24 cellular contexts compared by ENCODE assay signal in genomic region chr11:64364435-64364834, GRCh38. TPM values are rescaled to one million over a fixed set of nuclear protein-coding genes. Genes with fewer than 3 reads are reported as not detected.
DNase-seq lines count a peak whose midpoint lies in the region; ATAC-seq and TF ChIP-seq lines count a peak whose summit lies in the region.
"Had no signal": no experiment of that assay in that cellular context is flagged by ENCODE, and none has a peak within 500 bp of the region (broad histone marks: within the 10 kb centered on the region; RNA-seq: fewer than 3 reads in every experiment).

No MANE protein-coding gene starts in this region.

- H3K27me3 Mint-ChIP-seq in activated T-helper 17 cell treated with anti-CD3 and anti-CD28 coated beads, Interleukin-2, amount 50 U/mL, for 72 hours, result no peaks in the 10 kb centered on the region
- H3K27me3 Mint-ChIP-seq in stimulated activated memory B cell treated with anti-CD40 and anti-IgM and Interleukin-4, amounts not matched to agents 10 μg/mL and 1 μg/mL and 100 μg/mL, for 72 hours, result no peaks in the 10 kb centered on the region

- no peak overlapping the region for H3K9ac ChIP-seq in Karpas-422 (ENCODE audit: low read length)
- H3K9ac ChIP-seq: SK-N-SH had no signal

- peak; percentile 36 for DNase-seq in Karpas-422
- no peak for DNase-seq in HUDEP-2 (lab: John Stamatoyannopoulos, UW; ENCODE audit: unreplicated experiment in 76 of 76)
- DNase-seq in activated naive CD4-positive, alpha-beta T cell treated with anti-CD3 and anti-CD28 coated beads, Interleukin-2, amount 50 U/mL, for 72 hours (ENCODE audit: low spot score in 2 of 2), result no peak
- DNase-seq in T1000 (lab: John Stamatoyannopoulos, UW), result no peak
- no peak for DNase-seq in SHP77 (lab: John Stamatoyannopoulos, UW)
- DNase-seq: Calu3; CD8-positive, alpha-beta T cell; DMS79 treated with DMSO at 0.1 percent for 48 hours; H9; NCI-H1048; NCI-H1417 treated with DMSO at 0.1 percent for 48 hours; NCI-H1694 treated with DMSO at 0.1 percent for 48 hours; NCI-H2081; NCI-H2227 treated with DMSO at 0.1 percent for 48 hours; NCI-H526 treated with DMSO at 0.1 percent for 48 hours; SK-N-SH; SW 1271 had no signal

- H3K36me3 ChIP-seq in DOHH2 (ENCODE audit: control insufficient read depth, low read length) (peaks cover 26% of the 10 kb centered on the region), Karpas-422 (ENCODE audit: insufficient read depth, low read length) (peaks cover 18% of the 10 kb centered on the region; the same call in 1 of the 2 replicates)

- no peaks in the 10 kb centered on the region for H3K9me3 ChIP-seq in DOHH2 (ENCODE audit: control insufficient read depth, insufficient read depth, low read length)
- H3K9me3 ChIP-seq in Karpas-422 (ENCODE audit: low read length), result no peaks in the 10 kb centered on the region
- H3K9me3 ChIP-seq: Peyer's patch, SK-N-SH had no signal

- H2AFZ ChIP-seq in Karpas-422 (ENCODE audit: low read length), result no peak overlapping the region

- H4K20me1 ChIP-seq in DOHH2 (ENCODE audit: control insufficient read depth, insufficient read depth, low read depth, low read length), result no peaks in the 10 kb centered on the region
- H4K20me1 ChIP-seq in Karpas-422 (ENCODE audit: insufficient read depth, low read depth, low read length), result peaks cover 4% of the 10 kb centered on the region; the same call in 1 of the 2 replicates

- ATAC-seq in activated T-helper 17 cell treated with anti-CD3 and anti-CD28 coated beads, Interleukin-2, amount 50 U/mL, for 72 hours (replicated peaks), result no peak
- ATAC-seq in stimulated activated memory B cell treated with anti-CD40 and anti-IgM and Interleukin-4, amounts not matched to agents 10 μg/mL and 1 μg/mL and 100 μg/mL, for 72 hours, result peak; percentile 78
- ATAC-seq in activated naive CD4-positive, alpha-beta T cell treated with anti-CD3 and anti-CD28 coated beads, Interleukin-2, amount 50 U/mL, for 72 hours, result no peak
- ATAC-seq: CD8-positive, alpha-beta T cell; HepG2 had no signal

- H3K4me2 ChIP-seq in DOHH2 (ENCODE audit: low read length), result peak overlapping the region; percentile 10; the same call in 1 of the 2 replicates
- no peak overlapping the region for H3K4me2 ChIP-seq in Karpas-422 (ENCODE audit: low read depth, low read length, poor library complexity, severe bottlenecking)
- H3K4me2 ChIP-seq: SK-N-SH had no signal

- H3K36me3 Mint-ChIP-seq in activated T-helper 17 cell treated with anti-CD3 and anti-CD28 coated beads, Interleukin-2, amount 50 U/mL, for 72 hours (ENCODE audit: low read depth), result peaks cover 93% of the 10 kb centered on the region
- peaks cover 56% of the 10 kb centered on the region for H3K36me3 Mint-ChIP-seq in stimulated activated memory B cell treated with anti-CD40 and anti-IgM and Interleukin-4, amounts not matched to agents 10 μg/mL and 1 μg/mL and 100 μg/mL, for 72 hours
- peaks cover 9 to 19% of the 10 kb centered on the region in 2 donors for H3K36me3 Mint-ChIP-seq in activated naive CD4-positive, alpha-beta T cell treated with anti-CD3 and anti-CD28 coated beads, Interleukin-2, amount 50 U/mL, for 72 hours

- H3K9me2 ChIP-seq in DOHH2 (replicated peaks; ENCODE audit: control insufficient read depth, low read length), result no peaks in the 10 kb centered on the region
- H3K9me2 ChIP-seq in Karpas-422 (replicated peaks; ENCODE audit: insufficient read depth, low read length), result no peaks in the 10 kb centered on the region
- H3K9me2 ChIP-seq: SK-N-SH had no signal

- H3K79me2 ChIP-seq in DOHH2 (ENCODE audit: control insufficient read depth, low read length) (peaks cover 3% of the 10 kb centered on the region; the same call in 1 of the 2 replicates), Karpas-422 (ENCODE audit: low read length) (peaks cover 1% of the 10 kb centered on the region; the same call in 1 of the 2 replicates)

- H3K4me3 ChIP-seq in DOHH2 (ENCODE audit: low read length) (no peak overlapping the region), Karpas-422 (ENCODE audit: low read length) (no peak overlapping the region)
- H3K4me3 ChIP-seq: Peyer's patch had no signal

- H3K4me1 Mint-ChIP-seq in activated T-helper 17 cell treated with anti-CD3 and anti-CD28 coated beads, Interleukin-2, amount 50 U/mL, for 72 hours, result peaks cover 9% of the 10 kb centered on the region
- H3K4me1 Mint-ChIP-seq in stimulated activated memory B cell treated with anti-CD40 and anti-IgM and Interleukin-4, amounts not matched to agents 10 μg/mL and 1 μg/mL and 100 μg/mL, for 72 hours, result peaks cover 41% of the 10 kb centered on the region

- TF ChIP-seq CTCF in DOHH2 (IDR thresholded peaks at IDR 0.05; ENCODE audit: low read depth, low read length, poor library complexity, severe bottlenecking), result no peak

- H3K27ac Mint-ChIP-seq in activated T-helper 17 cell treated with anti-CD3 and anti-CD28 coated beads, Interleukin-2, amount 50 U/mL, for 72 hours, result peak overlapping the region; percentile 56
- peak overlapping the region; percentile 49 for H3K27ac Mint-ChIP-seq in stimulated activated memory B cell treated with anti-CD40 and anti-IgM and Interleukin-4, amounts not matched to agents 10 μg/mL and 1 μg/mL and 100 μg/mL, for 72 hours
- H3K27ac Mint-ChIP-seq in activated naive CD4-positive, alpha-beta T cell treated with anti-CD3 and anti-CD28 coated beads, Interleukin-2, amount 50 U/mL, for 72 hours, result no peak overlapping the region
- H3K27ac Mint-ChIP-seq: CD8-positive, alpha-beta T cell; H9; T-helper 1 cell treated with Interleukin-12 subunit alpha and Interleukin-12 subunit beta and Interleukin-4 antibody, amounts not matched to agents 30 μg/mL and 1 μg/mL, for 36 hours had no signal

- H3K27me3 ChIP-seq in DOHH2 (ENCODE audit: control insufficient read depth, low read length), result no peaks in the 10 kb centered on the region
- no peaks in the 10 kb centered on the region for H3K27me3 ChIP-seq in Karpas-422 (ENCODE audit: low read length)
- H3K27me3 ChIP-seq: Peyer's patch had no signal

- H3K4me1 ChIP-seq in DOHH2 (ENCODE audit: control insufficient read depth, low read length) (peaks cover 26% of the 10 kb centered on the region), Karpas-422 (ENCODE audit: low read length) (peaks cover 12% of the 10 kb centered on the region)

- H3K9me3 Mint-ChIP-seq in activated T-helper 17 cell treated with anti-CD3 and anti-CD28 coated beads, Interleukin-2, amount 50 U/mL, for 72 hours, result no peaks in the 10 kb centered on the region
- no peaks in the 10 kb centered on the region for H3K9me3 Mint-ChIP-seq in stimulated activated memory B cell treated with anti-CD40 and anti-IgM and Interleukin-4, amounts not matched to agents 10 μg/mL and 1 μg/mL and 100 μg/mL, for 72 hours
- no peaks in the 10 kb centered on the region for H3K9me3 Mint-ChIP-seq in activated naive CD4-positive, alpha-beta T cell treated with anti-CD3 and anti-CD28 coated beads, Interleukin-2, amount 50 U/mL, for 72 hours
- H3K9me3 Mint-ChIP-seq: CD8-positive, alpha-beta T cell; H9; T-helper 1 cell treated with Interleukin-12 subunit alpha and Interleukin-12 subunit beta and Interleukin-4 antibody, amounts not matched to agents 30 μg/mL and 1 μg/mL, for 36 hours had no signal

- H3F3A ChIP-seq in DOHH2 (ENCODE audit: control insufficient read depth, insufficient read depth), result peaks cover 8% of the 10 kb centered on the region; the same call in 1 of the 2 replicates

- no peak overlapping the region for H3K4me3 Mint-ChIP-seq in activated T-helper 17 cell treated with anti-CD3 and anti-CD28 coated beads, Interleukin-2, amount 50 U/mL, for 72 hours
- H3K4me3 Mint-ChIP-seq in stimulated activated memory B cell treated with anti-CD40 and anti-IgM and Interleukin-4, amounts not matched to agents 10 μg/mL and 1 μg/mL and 100 μg/mL, for 72 hours, result no peak overlapping the region
- H3K4me3 Mint-ChIP-seq: CD8-positive, alpha-beta T cell; H9; T-helper 1 cell treated with Interleukin-12 subunit alpha and Interleukin-12 subunit beta and Interleukin-4 antibody, amounts not matched to agents 30 μg/mL and 1 μg/mL, for 36 hours had no signal

- peak overlapping the region; percentile 41 for H3K27ac ChIP-seq in DOHH2 (ENCODE audit: low read depth, low read length)
- no peak overlapping the region for H3K27ac ChIP-seq in Karpas-422 (ENCODE audit: low read length)
- H3K27ac ChIP-seq: C4-2B had no signal

RNA-seq across cellular contexts. Expression of gene RPS6KA4, which starts 5.5 kb away (rescaled TPM):
- total RNA-seq in Karpas-422 (2014; rRNA removed; shearing (Covaris generic); ENCODE audit: low replicate concordance), result 17.1 and 38.4 TPM in 2 replicates
- total RNA-seq in activated T-helper 17 cell treated with anti-CD3 and anti-CD28 coated beads, Interleukin-2, amount 50 U/mL, for 72 hours, result 10 to 100 TPM; 14.8 to 33.3 TPM
- 10 to 100 TPM; 23.2 to 23.8 TPM for total RNA-seq in activated naive CD4-positive, alpha-beta T cell treated with anti-CD3 and anti-CD28 coated beads, Interleukin-2, amount 50 U/mL, for 72 hours

RNA-seq across cellular contexts. Expression of gene CCDC88B, which starts 24.4 kb away (rescaled TPM):
- 34.9 and 88.2 TPM in 2 replicates for total RNA-seq in Karpas-422 (2014; rRNA removed; shearing (Covaris generic); ENCODE audit: low replicate concordance)
- 100 to 1,000 TPM; 120 to 125 TPM for total RNA-seq in activated T-helper 17 cell treated with anti-CD3 and anti-CD28 coated beads, Interleukin-2, amount 50 U/mL, for 72 hours
- 100 to 1,000 TPM in 1 of 2 donors, 10 to 100 TPM in 1; 75.0 to 103 TPM for total RNA-seq in activated naive CD4-positive, alpha-beta T cell treated with anti-CD3 and anti-CD28 coated beads, Interleukin-2, amount 50 U/mL, for 72 hours

RNA-seq across cellular contexts. Expression of gene PRDX5, which starts 46.5 kb away (rescaled TPM):
- 205 and 428 TPM in 2 replicates for total RNA-seq in Karpas-422 (2014; rRNA removed; shearing (Covaris generic); ENCODE audit: low replicate concordance)
- total RNA-seq in activated T-helper 17 cell treated with anti-CD3 and anti-CD28 coated beads, Interleukin-2, amount 50 U/mL, for 72 hours, result 100 to 1,000 TPM; 124 to 164 TPM
- 100 to 1,000 TPM; 131 to 152 TPM for total RNA-seq in activated naive CD4-positive, alpha-beta T cell treated with anti-CD3 and anti-CD28 coated beads, Interleukin-2, amount 50 U/mL, for 72 hours

RNA-seq across cellular contexts. Expression of gene TRMT112, which starts 47.1 kb away (rescaled TPM):
- 363 and 557 TPM in 2 replicates for total RNA-seq in Karpas-422 (2014; rRNA removed; shearing (Covaris generic); ENCODE audit: low replicate concordance)
- 100 to 1,000 TPM; 157 to 218 TPM for total RNA-seq in activated T-helper 17 cell treated with anti-CD3 and anti-CD28 coated beads, Interleukin-2, amount 50 U/mL, for 72 hours
- total RNA-seq in activated naive CD4-positive, alpha-beta T cell treated with anti-CD3 and anti-CD28 coated beads, Interleukin-2, amount 50 U/mL, for 72 hours, result 100 to 1,000 TPM; 198 to 213 TPM

RNA-seq across cellular contexts. Expression of gene ESRRA, which starts 59.1 kb away (rescaled TPM):
- 16.0 and 33.9 TPM in 2 replicates for total RNA-seq in Karpas-422 (2014; rRNA removed; shearing (Covaris generic); ENCODE audit: low replicate concordance)
- total RNA-seq in activated T-helper 17 cell treated with anti-CD3 and anti-CD28 coated beads, Interleukin-2, amount 50 U/mL, for 72 hours, result 10 to 100 TPM; 31.2 to 55.7 TPM
- total RNA-seq in activated naive CD4-positive, alpha-beta T cell treated with anti-CD3 and anti-CD28 coated beads, Interleukin-2, amount 50 U/mL, for 72 hours, result 10 to 100 TPM; 33.6 to 48.1 TPM

Comparison
In these comparisons a context has a peak if more than half of its experiments do, and no peak if none do; other contexts are left out.
1. H3K27ac Mint-ChIP-seq: peak in activated T-helper 17 cell treated with anti-CD3 and anti-CD28 coated beads, Interleukin-2, amount 50 U/mL, for 72 hours (single experiment) and stimulated activated memory B cell treated with anti-CD40 and anti-IgM and Interleukin-4, amounts not matched to agents 10 μg/mL and 1 μg/mL and 100 μg/mL, for 72 hours (single experiment); none in activated naive CD4-positive, alpha-beta T cell treated with anti-CD3 and anti-CD28 coated beads, Interleukin-2, amount 50 U/mL, for 72 hours (0 of 2).